In the genomic region with DNA sequence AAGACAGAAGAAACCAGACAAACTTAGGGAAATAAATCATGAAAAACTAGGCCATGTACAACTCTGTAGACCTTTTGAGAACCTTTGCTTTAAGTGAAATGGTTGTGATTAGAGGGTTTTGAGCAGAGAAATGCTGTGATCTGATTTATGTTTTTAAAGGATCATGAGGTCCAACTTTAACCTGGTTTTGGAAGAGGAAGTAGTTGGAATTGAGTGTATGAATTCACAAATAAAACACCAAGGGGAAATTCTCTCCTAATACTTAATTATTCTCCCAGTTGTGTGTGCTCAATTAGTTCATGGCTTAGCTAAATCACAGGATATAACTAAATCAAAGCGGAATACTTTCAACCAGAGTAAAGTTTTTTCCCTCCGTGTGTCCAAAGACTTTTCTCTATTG, we compare ENCODE assay signal across 8 cellular contexts.
"Had no signal": no experiment of that assay in that cellular context is flagged by ENCODE, and none has a peak within 500 bp of the region (broad histone marks: within the 10 kb centered on the region; RNA-seq: fewer than 3 reads in every experiment).

No MANE protein-coding gene starts in this region.

- DNase-seq: GDM1, GF-D8 had no signal

- FAIRE-seq: G401.6, GM12878, GM12891, GM12892, GM18507, GM19239 had no signal

- ATAC-seq: GM12878 had no signal

- H3K4me3 ChIP-seq: GM12878 had no signal
